1 cellular context compared by ENCODE assay signal in genomic region chr19:5680437-5681368, GRCh38.
TF ChIP-seq lines count a peak whose summit lies in the region.

Gene HSD11B1L, plus strand, starts transcription at chr19:5681027. Its CDS starts 3,806 bp downstream, at chr19:5684833.
A gene with protein sequence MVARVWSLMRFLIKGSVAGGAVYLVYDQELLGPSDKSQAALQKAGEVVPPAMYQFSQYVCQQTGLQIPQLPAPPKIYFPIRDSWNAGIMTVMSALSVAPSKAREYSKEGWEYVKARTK (minus strand): TSS chr19:5680516. CDS start chr19:5680486, 30 bp downstream.

TF ChIP-seq in HepG2, 621 proteins besides CTCF, POLR2A, EP300 and RAD21 (continued from another document and continues in another):
- TF ChIP-seq ZXDC (CRISPR knock-in tag; IDR thresholded peaks at IDR 0.05) (no peak), ZNF781 (CRISPR knock-in tag; IDR thresholded peaks at IDR 0.05; ENCODE audit: borderline replicate concordance, not compliant biosample characterization) (no peak), KAT8 (CRISPR knock-in tag; IDR thresholded peaks at IDR 0.05) (peak; percentile 75), NONO (IDR thresholded peaks at IDR 0.05) (no peak), NONO (CRISPR knock-in tag; conservative IDR thresholded peaks at IDR 0.05) (peak; percentile 61; the same call in 1 of the 2 replicates), ISX (CRISPR knock-in tag; conservative IDR thresholded peaks at IDR 0.05) (no peak), FUBP1 (CRISPR knock-in tag; IDR thresholded peaks at IDR 0.05; ENCODE audit: borderline replicate concordance) (no peak), IKZF4 (CRISPR knock-in tag; IDR thresholded peaks at IDR 0.05; ENCODE audit: borderline replicate concordance, low read depth, not compliant biosample characterization) (no peak), REXO4 (CRISPR knock-in tag; IDR thresholded peaks at IDR 0.05; ENCODE audit: borderline replicate concordance) (no peak), ZMYM4 (CRISPR knock-in tag; IDR thresholded peaks at IDR 0.05) (peak; percentile 60; the same call in 1 of the 2 replicates), ZNF550 (CRISPR knock-in tag; IDR thresholded peaks at IDR 0.05; ENCODE audit: borderline replicate concordance) (no peak), CEBPB (IDR thresholded peaks at IDR 0.05; ENCODE audit: borderline replicate concordance, low read depth, low read length) (no peak), ZBTB38 (CRISPR knock-in tag; IDR thresholded peaks at IDR 0.05) (peak; percentile 3; the same call in 1 of the 2 replicates), ZNF556 (CRISPR knock-in tag; IDR thresholded peaks at IDR 0.05; ENCODE audit: borderline replicate concordance) (peak; percentile 89; the same call in 1 of the 2 replicates), RBFOX2 (IDR thresholded peaks at IDR 0.05; ENCODE audit: low read depth, low read length) (peak; percentile 83), MLLT10 (CRISPR knock-in tag; IDR thresholded peaks at IDR 0.05) (no peak), ZNF160 (CRISPR knock-in tag; IDR thresholded peaks at IDR 0.05) (no peak), POLR2AphosphoS2 (IDR thresholded peaks at IDR 0.05; ENCODE audit: low read depth, low read length) (no peak), KLF6 (CRISPR knock-in tag; IDR thresholded peaks at IDR 0.05) (peak; percentile 80), ZNF101 (CRISPR knock-in tag; IDR thresholded peaks at IDR 0.05; ENCODE audit: borderline replicate concordance, low read depth) (no peak), RFX5 (IDR thresholded peaks at IDR 0.05; ENCODE audit: low read depth, low read length) (no peak), ZFX (CRISPR knock-in tag; IDR thresholded peaks at IDR 0.05; ENCODE audit: low read depth) (peak; percentile 93), ZNF670 (CRISPR knock-in tag; IDR thresholded peaks at IDR 0.05; ENCODE audit: borderline replicate concordance) (peak; percentile 88), SMAD3 (CRISPR knock-in tag; IDR thresholded peaks at IDR 0.05) (no peak), ZNF7 (CRISPR knock-in tag; IDR thresholded peaks at IDR 0.05) (no peak), ZNF34 (CRISPR knock-in tag; IDR thresholded peaks at IDR 0.05; ENCODE audit: borderline replicate concordance) (no peak; the same call in 1 of the 2 replicates), ZNF570 (CRISPR knock-in tag; IDR thresholded peaks at IDR 0.05; ENCODE audit: borderline replicate concordance) (no peak), ZNF24 (IDR thresholded peaks at IDR 0.05) (no peak), BRCA1 (CRISPR knock-in tag; IDR thresholded peaks at IDR 0.05) (no peak), HNRNPH1 (optimal IDR thresholded peaks at IDR 0.05; ENCODE audit: low read depth, low read length) (no peak), AKNA (CRISPR knock-in tag; IDR thresholded peaks at IDR 0.05; ENCODE audit: borderline replicate concordance) (no peak), TRIM24 (CRISPR knock-in tag; IDR thresholded peaks at IDR 0.05) (no peak), ZNF724P (CRISPR knock-in tag; IDR thresholded peaks at IDR 0.05; ENCODE audit: borderline replicate concordance) (0 out of 2 replicates have a peak, but pooled peaks have one; percentile 55), USF2 (IDR thresholded peaks at IDR 0.05; ENCODE audit: low read depth, low read length) (peak; percentile 94), USF2 (CRISPR knock-in tag; IDR thresholded peaks at IDR 0.05; ENCODE audit: borderline replicate concordance) (peak; percentile 98; the same call in 1 of the 2 replicates), ARNT2 (CRISPR knock-in tag; IDR thresholded peaks at IDR 0.05; ENCODE audit: low read depth) (no peak; the same call in 1 of the 2 replicates), RBM39 (IDR thresholded peaks at IDR 0.05; ENCODE audit: low read depth, low read length, poor library complexity, severe bottlenecking) (no peak), SIX4 (CRISPR knock-in tag; IDR thresholded peaks at IDR 0.05) (no peak), ZNF136 (CRISPR knock-in tag; IDR thresholded peaks at IDR 0.05; ENCODE audit: low read depth) (no peak; the same call in 1 of the 2 replicates), RXRA (CRISPR knock-in tag; IDR thresholded peaks at IDR 0.05) (peak; percentile 35; the same call in 1 of the 2 replicates), ZNF235 (CRISPR knock-in tag; IDR thresholded peaks at IDR 0.05; ENCODE audit: borderline replicate concordance) (0 out of 2 replicates have a peak, but pooled peaks have one; percentile 37), SRSF4 (IDR thresholded peaks at IDR 0.05; ENCODE audit: low read depth, low read length, poor library complexity, severe bottlenecking) (no peak), ZGPAT (CRISPR knock-in tag; IDR thresholded peaks at IDR 0.05) (peak; percentile 83), ZNF543 (CRISPR knock-in tag; IDR thresholded peaks at IDR 0.05) (no peak), MIER3 (CRISPR knock-in tag; IDR thresholded peaks at IDR 0.05; ENCODE audit: borderline replicate concordance) (peak; percentile 77; the same call in 1 of the 2 replicates), ATF7-NPFF (CRISPR knock-in tag; IDR thresholded peaks at IDR 0.05; ENCODE audit: low read depth) (peak; percentile 23; the same call in 1 of the 2 replicates)
- TF ChIP-seq, protein P1, sequence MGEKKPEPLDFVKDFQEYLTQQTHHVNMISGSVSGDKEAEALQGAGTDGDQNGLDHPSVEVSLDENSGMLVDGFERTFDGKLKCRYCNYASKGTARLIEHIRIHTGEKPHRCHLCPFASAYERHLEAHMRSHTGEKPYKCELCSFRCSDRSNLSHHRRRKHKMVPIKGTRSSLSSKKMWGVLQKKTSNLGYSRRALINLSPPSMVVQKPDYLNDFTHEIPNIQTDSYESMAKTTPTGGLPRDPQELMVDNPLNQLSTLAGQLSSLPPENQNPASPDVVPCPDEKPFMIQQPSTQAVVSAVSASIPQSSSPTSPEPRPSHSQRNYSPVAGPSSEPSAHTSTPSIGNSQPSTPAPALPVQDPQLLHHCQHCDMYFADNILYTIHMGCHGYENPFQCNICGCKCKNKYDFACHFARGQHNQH (CRISPR knock-in tag; IDR thresholded peaks at IDR 0.05): peak; percentile 52
- TF ChIP-seq, protein P2, sequence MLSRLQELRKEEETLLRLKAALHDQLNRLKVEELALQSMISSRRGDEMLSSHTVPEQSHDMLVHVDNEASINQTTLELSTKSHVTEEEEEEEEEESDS (CRISPR knock-in tag; IDR thresholded peaks at IDR 0.05; ENCODE audit: borderline replicate concordance): no peak
- TF ChIP-seq, protein P3, sequence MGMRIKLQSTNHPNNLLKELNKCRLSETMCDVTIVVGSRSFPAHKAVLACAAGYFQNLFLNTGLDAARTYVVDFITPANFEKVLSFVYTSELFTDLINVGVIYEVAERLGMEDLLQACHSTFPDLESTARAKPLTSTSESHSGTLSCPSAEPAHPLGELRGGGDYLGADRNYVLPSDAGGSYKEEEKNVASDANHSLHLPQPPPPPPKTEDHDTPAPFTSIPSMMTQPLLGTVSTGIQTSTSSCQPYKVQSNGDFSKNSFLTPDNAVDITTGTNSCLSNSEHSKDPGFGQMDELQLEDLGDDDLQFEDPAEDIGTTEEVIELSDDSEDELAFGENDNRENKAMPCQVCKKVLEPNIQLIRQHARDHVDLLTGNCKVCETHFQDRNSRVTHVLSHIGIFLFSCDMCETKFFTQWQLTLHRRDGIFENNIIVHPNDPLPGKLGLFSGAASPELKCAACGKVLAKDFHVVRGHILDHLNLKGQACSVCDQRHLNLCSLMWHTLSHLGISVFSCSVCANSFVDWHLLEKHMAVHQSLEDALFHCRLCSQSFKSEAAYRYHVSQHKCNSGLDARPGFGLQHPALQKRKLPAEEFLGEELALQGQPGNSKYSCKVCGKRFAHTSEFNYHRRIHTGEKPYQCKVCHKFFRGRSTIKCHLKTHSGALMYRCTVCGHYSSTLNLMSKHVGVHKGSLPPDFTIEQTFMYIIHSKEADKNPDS (CRISPR knock-in tag; IDR thresholded peaks at IDR 0.05): no peak
- TF ChIP-seq, protein P4, sequence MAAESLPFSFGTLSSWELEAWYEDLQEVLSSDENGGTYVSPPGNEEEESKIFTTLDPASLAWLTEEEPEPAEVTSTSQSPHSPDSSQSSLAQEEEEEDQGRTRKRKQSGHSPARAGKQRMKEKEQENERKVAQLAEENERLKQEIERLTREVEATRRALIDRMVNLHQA (CRISPR knock-in tag; IDR thresholded peaks at IDR 0.05): no peak
